Comparison of ENCODE assay signal across 8 cellular contexts in genomic region chr6:116615937-116616756, GRCh38. TPM values are rescaled to one million over a fixed set of nuclear protein-coding genes. Genes with fewer than 3 reads are reported as not detected.
DNase-seq lines count a peak whose midpoint lies in the region; ATAC-seq lines count a peak whose summit lies in the region.

Gene RSPH4A, plus strand, starts transcription at chr6:116616479. Its CDS starts 145 bp downstream, at chr6:116616624.

- no peaks in the 10 kb centered on the region for H3K9me2 ChIP-seq in GM23248 (ENCODE audit: insufficient read depth)

- no peaks in the 10 kb centered on the region for H3K79me2 ChIP-seq in GM23248 (ENCODE audit: insufficient read depth)

- DNase-seq in DMS53 (lab: John Stamatoyannopoulos, UW) (peak; percentile 96), GM23248 (peak; percentile 98), RPMI7951 (ENCODE audit: low read depth) (peak; percentile 96), fibroblast of the conjunctiva (ENCODE audit: low read depth) (peak; percentile 90)
- peak; percentile 61 for DNase-seq in activated T-helper 2 cell treated with anti-CD3 and anti-CD28 coated beads, Interferon-gamma antibody, Interleukin-2, Interleukin-4, amounts not matched to agents 10 μg/mL and 5 μg/mL and 100 μg/mL, durations not matched to agents 14 hours and 24 hours and 36 hours (ENCODE audit: low spot score)
- DNase-seq in natural killer cell treated with Interleukin-12 subunit alpha and Interleukin-12 subunit beta and Interleukin-15 and Interleukin-18, amount 100 ng/mL, for 72 hours (ENCODE audit: low spot score): peak; percentile 62
- DNase-seq in stimulated activated naive CD8-positive, alpha-beta T cell treated with anti-CD3 and anti-CD28 coated beads, Interleukin-15, Interleukin-2, amounts not matched to agents 100 U/mL and 50 U/mL, for 24 hours: peak; percentile 71

- H3K27me3 ChIP-seq in GM23248 (replicated peaks; ENCODE audit: insufficient read depth): no peaks in the 10 kb centered on the region

- H3F3A ChIP-seq in GM23248 (ENCODE audit: insufficient read depth): no peaks in the 10 kb centered on the region

- H3K4me3 ChIP-seq in GM23248: peak within 1 kb of the TSS; percentile 90

- H3K4me1 Mint-ChIP-seq in activated T-helper 2 cell treated with anti-CD3 and anti-CD28 coated beads, Interferon-gamma antibody, Interleukin-2, Interleukin-4, amounts not matched to agents 10 μg/mL and 5 μg/mL and 100 μg/mL, durations not matched to agents 14 hours and 24 hours and 36 hours (ENCODE audit: low read depth): peaks cover 13% of the 10 kb centered on the region
- peaks cover 14 to 16% of the 10 kb centered on the region in 2 donors for H3K4me1 Mint-ChIP-seq in natural killer cell treated with Interleukin-12 subunit alpha and Interleukin-12 subunit beta and Interleukin-15 and Interleukin-18, amount 100 ng/mL, for 72 hours (ENCODE audit: low read depth in 2 of 2)

- intact Hi-C loops in activated T-helper 2 cell treated with anti-CD3 and anti-CD28 coated beads, Interferon-gamma antibody, Interleukin-2, Interleukin-4, amounts not matched to agents 10 μg/mL and 5 μg/mL and 100 μg/mL, durations not matched to agents 14 hours and 24 hours and 36 hours (cut with micrococcal nuclease): no loop called here

- no peaks in the 10 kb centered on the region for H4K20me1 ChIP-seq in GM23248 (ENCODE audit: insufficient read depth)

- H3K27me3 Mint-ChIP-seq in activated T-helper 2 cell treated with anti-CD3 and anti-CD28 coated beads, Interferon-gamma antibody, Interleukin-2, Interleukin-4, amounts not matched to agents 10 μg/mL and 5 μg/mL and 100 μg/mL, durations not matched to agents 14 hours and 24 hours and 36 hours (ENCODE audit: low read depth): peaks cover 41% of the 10 kb centered on the region
- H3K27me3 Mint-ChIP-seq in natural killer cell treated with Interleukin-12 subunit alpha and Interleukin-12 subunit beta and Interleukin-15 and Interleukin-18, amount 100 ng/mL, for 72 hours: peaks cover 11 to 31% of the 10 kb centered on the region in 2 donors

- peak; percentile 94 to 97 for ATAC-seq in natural killer cell treated with Interleukin-12 subunit alpha and Interleukin-12 subunit beta and Interleukin-15 and Interleukin-18, amount 100 ng/mL, for 72 hours
- peak; percentile 97 for ATAC-seq in stimulated activated naive CD8-positive, alpha-beta T cell treated with anti-CD3 and anti-CD28 coated beads, Interleukin-15, Interleukin-2, amounts not matched to agents 100 U/mL and 50 U/mL, for 24 hours

- peak within 1 kb of the TSS; percentile 83 for H3K4me3 Mint-ChIP-seq in activated T-helper 2 cell treated with anti-CD3 and anti-CD28 coated beads, Interferon-gamma antibody, Interleukin-2, Interleukin-4, amounts not matched to agents 10 μg/mL and 5 μg/mL and 100 μg/mL, durations not matched to agents 14 hours and 24 hours and 36 hours (ENCODE audit: low read depth)
- H3K4me3 Mint-ChIP-seq in natural killer cell treated with Interleukin-12 subunit alpha and Interleukin-12 subunit beta and Interleukin-15 and Interleukin-18, amount 100 ng/mL, for 72 hours: peak within 1 kb of the TSS; percentile 82

- no peaks in the 10 kb centered on the region for H3K9me3 Mint-ChIP-seq in activated T-helper 2 cell treated with anti-CD3 and anti-CD28 coated beads, Interferon-gamma antibody, Interleukin-2, Interleukin-4, amounts not matched to agents 10 μg/mL and 5 μg/mL and 100 μg/mL, durations not matched to agents 14 hours and 24 hours and 36 hours
- H3K9me3 Mint-ChIP-seq in natural killer cell treated with Interleukin-12 subunit alpha and Interleukin-12 subunit beta and Interleukin-15 and Interleukin-18, amount 100 ng/mL, for 72 hours: no peaks in the 10 kb centered on the region

- H3K36me3 ChIP-seq in GM23248 (ENCODE audit: low read depth) (no peaks in the 10 kb centered on the region), KOPT-K1 (ENCODE audit: insufficient read depth, low read length) (no peaks in the 10 kb centered on the region)

- peak within 1 kb of the TSS; percentile 76 for H3K9ac ChIP-seq in GM23248

- H3K36me3 Mint-ChIP-seq in activated T-helper 2 cell treated with anti-CD3 and anti-CD28 coated beads, Interferon-gamma antibody, Interleukin-2, Interleukin-4, amounts not matched to agents 10 μg/mL and 5 μg/mL and 100 μg/mL, durations not matched to agents 14 hours and 24 hours and 36 hours (ENCODE audit: low read depth): no peaks in the 10 kb centered on the region
- no peaks in the 10 kb centered on the region for H3K36me3 Mint-ChIP-seq in natural killer cell treated with Interleukin-12 subunit alpha and Interleukin-12 subunit beta and Interleukin-15 and Interleukin-18, amount 100 ng/mL, for 72 hours

- in situ Hi-C loops in GM23248 (cut with MboI): no loop called here

- H3K4me1 ChIP-seq in GM23248 (ENCODE audit: insufficient read depth): 0 out of 2 replicates have a peak, but pooled peaks cover 3% of the 10 kb centered on the region

- H2AFZ ChIP-seq in GM23248: peak within 1 kb of the TSS; percentile 96

- H3K27ac ChIP-seq in GM23248 (peak within 1 kb of the TSS; percentile 22; the same call in 1 of the 2 replicates), KOPT-K1 (ENCODE audit: low read depth, low read length, poor library complexity, severe bottlenecking) (peak within 1 kb of the TSS; percentile 1)

- H3K4me2 ChIP-seq in GM23248 (ENCODE audit: unreplicated experiment): peak within 1 kb of the TSS; percentile 82

- WGBS in GM23248 (ENCODE audit: low coverage in 1 of 2, low lambda C conversion rate in 2 of 2, missing lambda C conversion rate in 2 of 2), 2 experiments: 1% methylated on average over 30 of the region's 30 CpGs

- no peak within 1 kb of the TSS for H3K27ac Mint-ChIP-seq in activated T-helper 2 cell treated with anti-CD3 and anti-CD28 coated beads, Interferon-gamma antibody, Interleukin-2, Interleukin-4, amounts not matched to agents 10 μg/mL and 5 μg/mL and 100 μg/mL, durations not matched to agents 14 hours and 24 hours and 36 hours
- H3K27ac Mint-ChIP-seq in natural killer cell treated with Interleukin-12 subunit alpha and Interleukin-12 subunit beta and Interleukin-15 and Interleukin-18, amount 100 ng/mL, for 72 hours: no peak within 1 kb of the TSS

- no peaks in the 10 kb centered on the region for H3K9me3 ChIP-seq in GM23248 (ENCODE audit: low read depth)
- no peaks in the 10 kb centered on the region for H3K9me3 ChIP-seq in KOPT-K1 (ENCODE audit: insufficient read depth, low read length, poor library complexity, severe bottlenecking)

RNA-seq across cellular contexts. Expression of gene RSPH4A, which starts in this region (rescaled TPM):
- 1.0 TPM in 1 of 2 replicates, not detected in the other for total RNA-seq in GM23248 (2014; rRNA removed; shearing (Covaris generic))
- polyA plus RNA-seq in GM23248 (2016; fragmentation: Nextera tagmentation; extraction: Ambion mirVana): 0.15 TPM in 1 of 2 replicates, not detected in the other
- total RNA-seq in RPMI7951 (2014; rRNA removed; shearing (Covaris generic)): not detected in 2 replicates
- 0.11 and 0.14 TPM in 2 replicates for total RNA-seq in activated T-helper 2 cell treated with anti-CD3 and anti-CD28 coated beads, Interferon-gamma antibody, Interleukin-2, Interleukin-4, amounts not matched to agents 10 μg/mL and 5 μg/mL and 100 μg/mL, durations not matched to agents 14 hours and 24 hours and 36 hours
- under 1 TPM; 0.24 to 0.95 TPM for total RNA-seq in natural killer cell treated with Interleukin-12 subunit alpha and Interleukin-12 subunit beta and Interleukin-15 and Interleukin-18, amount 100 ng/mL, for 72 hours

Comparison
In these comparisons a context has a peak if more than half of its experiments do, and no peak if none do; other contexts are left out.
1. Peak in every context shown above with its lines: DNase-seq, ATAC-seq, H3K4me3 ChIP-seq and H3K27ac ChIP-seq.
2. Peak in DNase-seq in RPMI7951; RNA of the gene not detected or under 1 TPM.
3. Peak in DNase-seq in activated T-helper 2 cell treated with anti-CD3 and anti-CD28 coated beads, Interferon-gamma antibody, Interleukin-2, Interleukin-4, amounts not matched to agents 10 μg/mL and 5 μg/mL and 100 μg/mL, durations not matched to agents 14 hours and 24 hours and 36 hours; RNA of the gene not detected or under 1 TPM.
4. Peak in DNase-seq and ATAC-seq in natural killer cell treated with Interleukin-12 subunit alpha and Interleukin-12 subunit beta and Interleukin-15 and Interleukin-18, amount 100 ng/mL, for 72 hours; RNA of the gene not detected or under 1 TPM.